Comparison of ENCODE assay signal across 2 cellular contexts in the genomic region with DNA sequence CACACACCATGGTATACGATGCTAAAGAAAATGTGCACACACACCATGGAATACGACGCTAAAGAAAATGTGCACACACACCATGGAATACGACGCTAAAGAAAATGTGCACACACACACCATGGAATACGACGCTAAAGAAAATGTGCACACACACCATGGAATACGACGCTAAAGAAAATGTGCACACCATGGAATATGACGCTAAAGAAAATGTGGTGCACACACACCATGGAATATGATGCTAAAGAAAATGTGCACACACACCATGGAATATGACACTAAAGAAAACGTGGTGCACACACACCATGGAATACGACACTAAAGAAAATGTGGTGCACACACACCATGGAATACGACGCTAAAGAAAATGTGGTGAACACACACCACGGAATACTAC.
TF ChIP-seq lines count a peak whose summit lies in the region.

No MANE protein-coding gene starts in this region.

TF ChIP-seq in K562, 482 proteins besides CTCF, POLR2A, EP300 and RAD21:
- TF ChIP-seq, protein P1, sequence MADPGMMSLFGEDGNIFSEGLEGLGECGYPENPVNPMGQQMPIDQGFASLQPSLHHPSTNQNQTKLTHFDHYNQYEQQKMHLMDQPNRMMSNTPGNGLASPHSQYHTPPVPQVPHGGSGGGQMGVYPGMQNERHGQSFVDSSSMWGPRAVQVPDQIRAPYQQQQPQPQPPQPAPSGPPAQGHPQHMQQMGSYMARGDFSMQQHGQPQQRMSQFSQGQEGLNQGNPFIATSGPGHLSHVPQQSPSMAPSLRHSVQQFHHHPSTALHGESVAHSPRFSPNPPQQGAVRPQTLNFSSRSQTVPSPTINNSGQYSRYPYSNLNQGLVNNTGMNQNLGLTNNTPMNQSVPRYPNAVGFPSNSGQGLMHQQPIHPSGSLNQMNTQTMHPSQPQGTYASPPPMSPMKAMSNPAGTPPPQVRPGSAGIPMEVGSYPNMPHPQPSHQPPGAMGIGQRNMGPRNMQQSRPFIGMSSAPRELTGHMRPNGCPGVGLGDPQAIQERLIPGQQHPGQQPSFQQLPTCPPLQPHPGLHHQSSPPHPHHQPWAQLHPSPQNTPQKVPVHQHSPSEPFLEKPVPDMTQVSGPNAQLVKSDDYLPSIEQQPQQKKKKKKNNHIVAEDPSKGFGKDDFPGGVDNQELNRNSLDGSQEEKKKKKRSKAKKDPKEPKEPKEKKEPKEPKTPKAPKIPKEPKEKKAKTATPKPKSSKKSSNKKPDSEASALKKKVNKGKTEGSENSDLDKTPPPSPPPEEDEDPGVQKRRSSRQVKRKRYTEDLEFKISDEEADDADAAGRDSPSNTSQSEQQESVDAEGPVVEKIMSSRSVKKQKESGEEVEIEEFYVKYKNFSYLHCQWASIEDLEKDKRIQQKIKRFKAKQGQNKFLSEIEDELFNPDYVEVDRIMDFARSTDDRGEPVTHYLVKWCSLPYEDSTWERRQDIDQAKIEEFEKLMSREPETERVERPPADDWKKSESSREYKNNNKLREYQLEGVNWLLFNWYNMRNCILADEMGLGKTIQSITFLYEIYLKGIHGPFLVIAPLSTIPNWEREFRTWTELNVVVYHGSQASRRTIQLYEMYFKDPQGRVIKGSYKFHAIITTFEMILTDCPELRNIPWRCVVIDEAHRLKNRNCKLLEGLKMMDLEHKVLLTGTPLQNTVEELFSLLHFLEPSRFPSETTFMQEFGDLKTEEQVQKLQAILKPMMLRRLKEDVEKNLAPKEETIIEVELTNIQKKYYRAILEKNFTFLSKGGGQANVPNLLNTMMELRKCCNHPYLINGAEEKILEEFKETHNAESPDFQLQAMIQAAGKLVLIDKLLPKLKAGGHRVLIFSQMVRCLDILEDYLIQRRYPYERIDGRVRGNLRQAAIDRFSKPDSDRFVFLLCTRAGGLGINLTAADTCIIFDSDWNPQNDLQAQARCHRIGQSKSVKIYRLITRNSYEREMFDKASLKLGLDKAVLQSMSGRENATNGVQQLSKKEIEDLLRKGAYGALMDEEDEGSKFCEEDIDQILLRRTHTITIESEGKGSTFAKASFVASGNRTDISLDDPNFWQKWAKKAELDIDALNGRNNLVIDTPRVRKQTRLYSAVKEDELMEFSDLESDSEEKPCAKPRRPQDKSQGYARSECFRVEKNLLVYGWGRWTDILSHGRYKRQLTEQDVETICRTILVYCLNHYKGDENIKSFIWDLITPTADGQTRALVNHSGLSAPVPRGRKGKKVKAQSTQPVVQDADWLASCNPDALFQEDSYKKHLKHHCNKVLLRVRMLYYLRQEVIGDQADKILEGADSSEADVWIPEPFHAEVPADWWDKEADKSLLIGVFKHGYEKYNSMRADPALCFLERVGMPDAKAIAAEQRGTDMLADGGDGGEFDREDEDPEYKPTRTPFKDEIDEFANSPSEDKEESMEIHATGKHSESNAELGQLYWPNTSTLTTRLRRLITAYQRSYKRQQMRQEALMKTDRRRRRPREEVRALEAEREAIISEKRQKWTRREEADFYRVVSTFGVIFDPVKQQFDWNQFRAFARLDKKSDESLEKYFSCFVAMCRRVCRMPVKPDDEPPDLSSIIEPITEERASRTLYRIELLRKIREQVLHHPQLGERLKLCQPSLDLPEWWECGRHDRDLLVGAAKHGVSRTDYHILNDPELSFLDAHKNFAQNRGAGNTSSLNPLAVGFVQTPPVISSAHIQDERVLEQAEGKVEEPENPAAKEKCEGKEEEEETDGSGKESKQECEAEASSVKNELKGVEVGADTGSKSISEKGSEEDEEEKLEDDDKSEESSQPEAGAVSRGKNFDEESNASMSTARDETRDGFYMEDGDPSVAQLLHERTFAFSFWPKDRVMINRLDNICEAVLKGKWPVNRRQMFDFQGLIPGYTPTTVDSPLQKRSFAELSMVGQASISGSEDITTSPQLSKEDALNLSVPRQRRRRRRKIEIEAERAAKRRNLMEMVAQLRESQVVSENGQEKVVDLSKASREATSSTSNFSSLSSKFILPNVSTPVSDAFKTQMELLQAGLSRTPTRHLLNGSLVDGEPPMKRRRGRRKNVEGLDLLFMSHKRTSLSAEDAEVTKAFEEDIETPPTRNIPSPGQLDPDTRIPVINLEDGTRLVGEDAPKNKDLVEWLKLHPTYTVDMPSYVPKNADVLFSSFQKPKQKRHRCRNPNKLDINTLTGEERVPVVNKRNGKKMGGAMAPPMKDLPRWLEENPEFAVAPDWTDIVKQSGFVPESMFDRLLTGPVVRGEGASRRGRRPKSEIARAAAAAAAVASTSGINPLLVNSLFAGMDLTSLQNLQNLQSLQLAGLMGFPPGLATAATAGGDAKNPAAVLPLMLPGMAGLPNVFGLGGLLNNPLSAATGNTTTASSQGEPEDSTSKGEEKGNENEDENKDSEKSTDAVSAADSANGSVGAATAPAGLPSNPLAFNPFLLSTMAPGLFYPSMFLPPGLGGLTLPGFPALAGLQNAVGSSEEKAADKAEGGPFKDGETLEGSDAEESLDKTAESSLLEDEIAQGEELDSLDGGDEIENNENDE (IDR thresholded peaks at IDR 0.05; ENCODE audit: low read depth, low read length), result peak; percentile 40

TF ChIP-seq in HepG2, 621 proteins besides CTCF, POLR2A, EP300 and RAD21:
- peak; percentile 93; the same call in 1 of the 2 replicates for TF ChIP-seq GZF1 (CRISPR knock-in tag; IDR thresholded peaks at IDR 0.05)
